In genomic region chr14:23953464-23954278, GRCh38 we compare ENCODE assay signal across 8 cellular contexts.
A peak's percentile ranks its signal among the peaks of the same experiment; 100 is the strongest.
DNase-seq lines count a peak whose midpoint lies in the region; ATAC-seq lines count a peak whose summit lies in the region.

Gene DHRS4 (plus strand): TSS chr14:23953770. CDS start chr14:23953789, 19 bp downstream.

- ATAC-seq in GM19035 (IDR thresholded peaks at IDR 0.05; ENCODE audit: unreplicated experiment) (peak; percentile 84), HG03378 (IDR thresholded peaks at IDR 0.05; ENCODE audit: unreplicated experiment) (peak; percentile 81)

- DNase-seq in AML-193 (lab: John Stamatoyannopoulos, UW), result peak; percentile 30 to 62
- DNase-seq in NCI-H446 (lab: John Stamatoyannopoulos, UW), result peak; percentile 86 to 92
- peak; percentile 78 for DNase-seq in activated CD4-positive, CD25-positive, alpha-beta regulatory T cell treated with anti-CD3 and anti-CD28 coated beads, Interleukin-2, amount 50 U/mL, for 72 hours
- peak; percentile 69 for DNase-seq in cerebellar cortex (ENCODE audit: low spot score)
- peak; percentile 81 for DNase-seq in kidney glomerular epithelial cell (lab: John Stamatoyannopoulos, UW)
- peak; percentile 46 to 52 for DNase-seq in stimulated activated CD4-positive, alpha-beta T cell treated with anti-CD3 and anti-CD28 coated beads, Interleukin-1b, Interleukin-23, amount 100 ng/mL, for 1 hour (ENCODE audit: low read depth in 2 of 2)

Comparison
In these comparisons a context has a peak if more than half of its experiments do, and no peak if none do; other contexts are left out.
1. Peak in every context shown above with its lines: DNase-seq and ATAC-seq.